Comparison of ENCODE assay signal across 8 cellular contexts in the genomic region with DNA sequence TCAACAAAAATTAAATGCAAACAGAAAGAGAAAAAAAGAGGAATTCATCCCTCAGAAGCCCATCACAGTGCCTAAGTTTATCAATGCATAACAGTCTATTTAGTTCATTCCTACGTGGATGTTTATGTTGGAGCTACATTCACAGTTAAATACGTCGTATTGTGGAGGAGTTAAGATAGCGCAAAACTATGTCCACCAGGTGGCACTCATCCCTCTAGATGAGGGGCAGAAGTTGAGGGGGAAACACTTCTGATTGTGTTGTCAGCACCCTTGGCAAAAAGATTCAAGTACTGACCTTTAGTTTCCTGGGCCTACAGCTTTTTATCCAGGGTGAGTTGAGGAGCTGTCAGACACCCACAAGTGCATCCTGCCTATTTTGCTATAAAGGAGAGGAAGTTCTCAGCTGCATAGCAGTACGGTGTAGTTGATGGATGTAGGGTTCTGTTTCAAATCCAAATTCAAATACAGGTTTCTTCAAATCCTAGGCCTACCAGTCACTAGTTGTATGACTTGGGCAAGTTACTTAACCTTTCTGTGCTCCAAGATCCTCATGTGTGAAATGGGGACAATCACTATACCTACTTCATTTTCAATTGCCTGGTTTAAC. TPM values are rescaled to one million over a fixed set of nuclear protein-coding genes. Genes with fewer than 3 reads are reported as not detected.
A peak's percentile ranks its signal among the peaks of the same experiment; 100 is the strongest.
DNase-seq lines count a peak whose midpoint lies in the region; ATAC-seq and TF ChIP-seq lines count a peak whose summit lies in the region.

No MANE protein-coding gene starts in this region.

- no peaks in the 10 kb centered on the region for H3K27me3 ChIP-seq in psoas muscle (ENCODE audit: insufficient read depth in 3 of 3, low read length in 2 of 3)

- H3K4me3 ChIP-seq in psoas muscle, result no peak overlapping the region

- H3K4me1 ChIP-seq in psoas muscle, result no peaks in the 10 kb centered on the region

- intact Hi-C loops in head of caudate nucleus (cut with DNase I) (no loop called here), psoas muscle (cut with DNase I) (no loop called here)

- no peaks in the 10 kb centered on the region for H3K36me3 ChIP-seq in psoas muscle (ENCODE audit: insufficient read depth in 1 of 2, low read depth in 1 of 2)

- no peaks in the 10 kb centered on the region for H3K9me3 ChIP-seq in psoas muscle

- ATAC-seq in HG02943 (IDR thresholded peaks at IDR 0.05; ENCODE audit: low read depth, unreplicated experiment) (peak; percentile 63), psoas muscle (peak in 1 of 4 donors; percentile 57), HG03139 (IDR thresholded peaks at IDR 0.05; ENCODE audit: unreplicated experiment) (no peak)

- H3K27ac ChIP-seq in psoas muscle, result no peak overlapping the region

- TF ChIP-seq CTCF in psoas muscle (IDR thresholded peaks at IDR 0.05), result peak; percentile 56

- WGBS in psoas muscle, 3 donors, result 33 to 48% (median 41%) methylated on average over 5 of the region's 5 CpGs

- DNase-seq in NCI-H2196 (lab: John Stamatoyannopoulos, UW; ENCODE audit: unreplicated experiment) (peak; percentile 25), NCI-H2196 treated with DMSO at 0.1 percent for 48 hours (lab: John Stamatoyannopoulos, UW; ENCODE audit: unreplicated experiment) (no peak), NCI-H446 treated with DMSO at 0.1 percent for 48 hours (lab: John Stamatoyannopoulos, UW) (peak; percentile 24), activated T-cell treated with anti-CD3 and anti-CD28 coated beads for 4 hours (peak; percentile 40), head of caudate nucleus (peak in 33 of 42 donors; percentile 8 to 73 (median 44)), psoas muscle (no peak)

RNA-seq across cellular contexts. Expression of a gene that starts 26.8 kb away (rescaled TPM):
- total RNA-seq in psoas muscle, result 10 to 100 TPM in 2 of 4 donors, 1 to 10 TPM in 2; 7.9 to 14.1 (median 11.2) TPM
- 1 to 10 TPM; 4.4 to 5.8 (median 4.9) TPM for polyA plus RNA-seq in psoas muscle

Comparison
In these comparisons a context has a peak if more than half of its experiments do, and no peak if none do; other contexts are left out.
1. DNase-seq: peak in NCI-H2196 (single experiment), NCI-H446 treated with DMSO at 0.1 percent for 48 hours (single experiment), activated T-cell treated with anti-CD3 and anti-CD28 coated beads for 4 hours (single experiment) and head of caudate nucleus (33 of 42); none in NCI-H2196 treated with DMSO at 0.1 percent for 48 hours (single experiment) and psoas muscle (0 of 2).